In the genomic region with DNA sequence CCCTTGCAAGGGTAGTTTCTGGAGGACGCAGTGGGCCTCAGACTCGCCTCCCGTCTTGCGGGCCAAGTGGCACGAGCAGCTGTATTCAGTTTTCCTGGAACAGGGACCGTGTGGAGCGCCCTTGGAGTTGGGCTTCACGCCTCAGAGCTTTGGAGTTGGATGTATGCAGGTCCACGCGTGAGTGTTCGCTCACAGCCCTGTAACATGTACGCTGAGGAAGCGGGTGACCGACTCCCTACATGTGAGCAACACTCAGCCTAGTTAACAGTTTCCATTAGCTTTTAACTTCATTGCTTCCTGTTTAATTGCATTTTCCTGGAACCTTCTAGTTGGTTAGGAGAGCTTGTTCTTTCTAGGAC, we compare ENCODE assay signal across 8 cellular contexts. TPM values are rescaled to one million over a fixed set of nuclear protein-coding genes. Genes with fewer than 3 reads are reported as not detected.
A peak's percentile ranks its signal among the peaks of the same experiment; 100 is the strongest.
DNase-seq lines count a peak whose midpoint lies in the region; ATAC-seq and TF ChIP-seq lines count a peak whose summit lies in the region.

No MANE protein-coding gene starts in this region.

- H3K9me3 ChIP-seq in esophagus muscularis mucosa (no peaks in the 10 kb centered on the region), neural cell (ENCODE audit: low read length) (no peaks in the 10 kb centered on the region)

- no peaks in the 10 kb centered on the region for H3K9me2 ChIP-seq in neural cell (ENCODE audit: insufficient read depth, low read length)

- no peaks in the 10 kb centered on the region for H3K36me3 ChIP-seq in esophagus muscularis mucosa
- H3K36me3 ChIP-seq in neural cell (ENCODE audit: insufficient read depth, low read length), result no peaks in the 10 kb centered on the region

- no peaks in the 10 kb centered on the region for H4K20me1 ChIP-seq in neural cell (ENCODE audit: insufficient read depth)

- ATAC-seq in HG03196 (IDR thresholded peaks at IDR 0.05; ENCODE audit: unreplicated experiment), result peak; percentile 0

- intact Hi-C loops in esophagus muscularis mucosa (cut with DNase I), result loop anchor here (5.0 to 10.0 kb wide), 2 partner anchors 65 to 227 kb away; no protein-coding TSS in a partner anchor

- no peaks in the 10 kb centered on the region for H3F3A ChIP-seq in neural cell (ENCODE audit: insufficient read depth, low read length, poor library complexity, severe bottlenecking)

- peak overlapping the region; percentile 73 for H2AFZ ChIP-seq in neural cell (ENCODE audit: low read depth, low read length)

- H3K4me1 ChIP-seq in esophagus muscularis mucosa, result peaks cover 64 to 79% (median 66%) of the 10 kb centered on the region in 4 donors

- H3K79me2 ChIP-seq in neural cell (replicated peaks; ENCODE audit: insufficient read depth, low read length), result peaks cover 53% of the 10 kb centered on the region

- H3K9ac ChIP-seq in neural cell (ENCODE audit: low read length), result peak overlapping the region; percentile 90

- no peak for TF ChIP-seq POLR2A in esophagus muscularis mucosa (IDR thresholded peaks at IDR 0.05; ENCODE audit: low read depth)

- H3K27ac ChIP-seq in esophagus muscularis mucosa (replicated peaks in 1 of 4) (peak overlapping the region; percentile 79 to 90 (median 89)), neural cell (ENCODE audit: low read length) (peak overlapping the region; percentile 88)

- H3K4me3 ChIP-seq in AG10803 (ENCODE audit: low read length) (peak overlapping the region; percentile 91), esophagus muscularis mucosa (peak overlapping the region; percentile 73 to 99 (median 84)), neural cell (ENCODE audit: low read length) (peak overlapping the region; percentile 87)

- no peak for TF ChIP-seq CTCF in AG10803 (conservative IDR thresholded peaks at IDR 0.05; ENCODE audit: low read length)
- no peak for TF ChIP-seq CTCF in esophagus muscularis mucosa (IDR thresholded peaks at IDR 0.05)
- TF ChIP-seq CTCF in neural cell (IDR thresholded peaks at IDR 0.05; ENCODE audit: poor library complexity, severe bottlenecking), result no peak

- TF ChIP-seq RAD21 in neural cell (conservative IDR thresholded peaks at IDR 0.05), result no peak

- H3K4me2 ChIP-seq in neural cell (ENCODE audit: low read length), result peak overlapping the region; percentile 98

- no peaks in the 10 kb centered on the region for H3K27me3 ChIP-seq in esophagus muscularis mucosa
- H3K27me3 ChIP-seq in neural cell (ENCODE audit: insufficient read depth, low read depth, low read length), result no peaks in the 10 kb centered on the region

- peak; percentile 35 for DNase-seq in AG10803 (ENCODE audit: low read depth)
- peak; percentile 30 for DNase-seq in activated CD4-positive, alpha-beta T cell treated with anti-CD3 and anti-CD28 coated beads for 48 hours
- DNase-seq in esophagus muscularis mucosa (ENCODE audit: extremely low spot score), result no peak
- no peak for DNase-seq in NCI-H345 treated with DMSO at 0.1 percent for 48 hours (lab: John Stamatoyannopoulos, UW; ENCODE audit: unreplicated experiment)
- no peak for DNase-seq in NCI-H2029 treated with DMSO at 0.1 percent for 48 hours (lab: John Stamatoyannopoulos, UW)
- DNase-seq in T1000 (lab: John Stamatoyannopoulos, UW), result no peak

- TF ChIP-seq EP300 in esophagus muscularis mucosa (IDR thresholded peaks at IDR 0.05) (no peak), neural cell (conservative IDR thresholded peaks at IDR 0.05; ENCODE audit: poor library complexity, severe bottlenecking) (no peak)

- WGBS in esophagus muscularis mucosa, result 0% methylated on average over 6 of the region's 14 CpGs

TF ChIP-seq in neural cell, 6 proteins besides CTCF, POLR2A, EP300 and RAD21:
- TF ChIP-seq SMC3 (conservative IDR thresholded peaks at IDR 0.05; ENCODE audit: poor library complexity) (no peak), TAF1 (IDR thresholded peaks at IDR 0.05; ENCODE audit: low read depth) (no peak), POLR2AphosphoS5 (IDR thresholded peaks at IDR 0.05) (no peak), MXI1 (conservative IDR thresholded peaks at IDR 0.05; ENCODE audit: poor library complexity, severe bottlenecking) (no peak), EZH2 (IDR thresholded peaks at IDR 0.05; ENCODE audit: borderline replicate concordance, insufficient read depth, low read length, poor library complexity, severe bottlenecking) (no peak)
- TF ChIP-seq, protein P1, sequence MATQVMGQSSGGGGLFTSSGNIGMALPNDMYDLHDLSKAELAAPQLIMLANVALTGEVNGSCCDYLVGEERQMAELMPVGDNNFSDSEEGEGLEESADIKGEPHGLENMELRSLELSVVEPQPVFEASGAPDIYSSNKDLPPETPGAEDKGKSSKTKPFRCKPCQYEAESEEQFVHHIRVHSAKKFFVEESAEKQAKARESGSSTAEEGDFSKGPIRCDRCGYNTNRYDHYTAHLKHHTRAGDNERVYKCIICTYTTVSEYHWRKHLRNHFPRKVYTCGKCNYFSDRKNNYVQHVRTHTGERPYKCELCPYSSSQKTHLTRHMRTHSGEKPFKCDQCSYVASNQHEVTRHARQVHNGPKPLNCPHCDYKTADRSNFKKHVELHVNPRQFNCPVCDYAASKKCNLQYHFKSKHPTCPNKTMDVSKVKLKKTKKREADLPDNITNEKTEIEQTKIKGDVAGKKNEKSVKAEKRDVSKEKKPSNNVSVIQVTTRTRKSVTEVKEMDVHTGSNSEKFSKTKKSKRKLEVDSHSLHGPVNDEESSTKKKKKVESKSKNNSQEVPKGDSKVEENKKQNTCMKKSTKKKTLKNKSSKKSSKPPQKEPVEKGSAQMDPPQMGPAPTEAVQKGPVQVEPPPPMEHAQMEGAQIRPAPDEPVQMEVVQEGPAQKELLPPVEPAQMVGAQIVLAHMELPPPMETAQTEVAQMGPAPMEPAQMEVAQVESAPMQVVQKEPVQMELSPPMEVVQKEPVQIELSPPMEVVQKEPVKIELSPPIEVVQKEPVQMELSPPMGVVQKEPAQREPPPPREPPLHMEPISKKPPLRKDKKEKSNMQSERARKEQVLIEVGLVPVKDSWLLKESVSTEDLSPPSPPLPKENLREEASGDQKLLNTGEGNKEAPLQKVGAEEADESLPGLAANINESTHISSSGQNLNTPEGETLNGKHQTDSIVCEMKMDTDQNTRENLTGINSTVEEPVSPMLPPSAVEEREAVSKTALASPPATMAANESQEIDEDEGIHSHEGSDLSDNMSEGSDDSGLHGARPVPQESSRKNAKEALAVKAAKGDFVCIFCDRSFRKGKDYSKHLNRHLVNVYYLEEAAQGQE (IDR thresholded peaks at IDR 0.05; ENCODE audit: borderline replicate concordance), result no peak
TF ChIP-seq in neural cell: peak in this region for 0.

RNA-seq across cellular contexts. Expression of a gene that starts 0.7 kb away (rescaled TPM):
- 10 to 100 TPM; 65.6 to 86.9 (median 71.8) TPM for total RNA-seq in esophagus muscularis mucosa
- 115 and 128 TPM in 2 replicates for polyA plus RNA-seq in neural cell
- polyA minus RNA-seq in neural cell, result 125 and 136 TPM in 2 replicates

Comparison
In these comparisons a context has a peak if more than half of its experiments do, and no peak if none do; other contexts are left out.
1. DNase-seq: peak in AG10803 (single experiment) and activated CD4-positive, alpha-beta T cell treated with anti-CD3 and anti-CD28 coated beads for 48 hours (single experiment); none in esophagus muscularis mucosa (single experiment), NCI-H345 treated with DMSO at 0.1 percent for 48 hours (single experiment), NCI-H2029 treated with DMSO at 0.1 percent for 48 hours (single experiment) and T1000 (single experiment).
2. Peak in every context shown above with its lines, with median percentiles within 50 percentile points of each other: H3K4me3 ChIP-seq.